Comparison of ENCODE assay signal across 23 cellular contexts in genomic region chr7:124652237-124652636, GRCh38.
DNase-seq lines count a peak whose midpoint lies in the region; ATAC-seq and TF ChIP-seq lines count a peak whose summit lies in the region.
"Had no signal": no experiment of that assay in that cellular context is flagged by ENCODE, and none has a peak within 500 bp of the region (broad histone marks: within the 10 kb centered on the region; RNA-seq: fewer than 3 reads in every experiment).

No MANE protein-coding gene starts in this region.

- no peak for TF ChIP-seq CTCF in astrocyte of the spinal cord (IDR thresholded peaks at IDR 0.05; ENCODE audit: low read depth, low read length)

- DNase-seq in AG08395 (ENCODE audit: low spot score): peak; percentile 61
- DNase-seq in HS-5 (ENCODE audit: low read depth): peak; percentile 4
- DNase-seq in astrocyte of the spinal cord (ENCODE audit: low read depth, low spot score): peak; percentile 37
- peak; percentile 3 for DNase-seq in glomerular visceral epithelial cell (ENCODE audit: extremely low spot score)
- no peak for DNase-seq in effector CD8-positive, alpha-beta T cell (lab: John Stamatoyannopoulos, UW)
- DNase-seq in NAMALWA (ENCODE audit: low spot score): no peak
- no peak for DNase-seq in activated CD8-positive, alpha-beta memory T cell treated with anti-CD3 and anti-CD28 coated beads for 24 hours
- DNase-seq: activated CD4-positive, alpha-beta T cell treated with anti-CD3 and anti-CD28 coated beads for 4 hours; activated gamma-delta T cell treated with Interleukin-2 at 50 U/mL for 16 hours; activated naive CD8-positive, alpha-beta T cell treated with anti-CD3 and anti-CD28 coated beads, Interleukin-2, amount 50 U/mL, for 24 hours; activated T-cell treated with anti-CD3 and anti-CD28 coated beads, Interleukin-2, amount 50 U/mL, for 24 hours; C1 segment of cervical spinal cord; cortex of kidney; GM23248; KG1; left ventricle myocardium inferior; natural killer cell; NCI-H526 treated with DMSO at 0.1 percent for 48 hours; small intestine; stimulated activated CD4-positive, alpha-beta T cell treated with anti-CD3 and anti-CD28 coated beads, Interleukin-2, amount 100 ng/mL, for 24 hours; T-helper 2 cell had no signal

- ATAC-seq in GM19324 (IDR thresholded peaks at IDR 0.05; ENCODE audit: low FRiP score, unreplicated experiment): no peak
- ATAC-seq: activated naive CD8-positive, alpha-beta T cell treated with anti-CD3 and anti-CD28 coated beads, Interleukin-2, amount 50 U/mL, for 24 hours; natural killer cell; SK-N-SH treated with all-trans-retinoic acid at 6 μM for 48 hours had no signal

- H3K4me3 ChIP-seq in astrocyte of the spinal cord (ENCODE audit: low read depth, low read length): no peak overlapping the region
- H3K4me3 ChIP-seq: GM23248, left ventricle myocardium inferior had no signal

- in situ Hi-C loops in astrocyte of the spinal cord (cut with HindIII; ENCODE audit: low sequenced_read_pairs): no loop called here

Comparison
In these comparisons a context has a peak if more than half of its experiments do, and no peak if none do; other contexts are left out.
1. DNase-seq: peak in AG08395 (single experiment), HS-5 (single experiment), astrocyte of the spinal cord (single experiment) and glomerular visceral epithelial cell (single experiment); none in effector CD8-positive, alpha-beta T cell (single experiment), NAMALWA (single experiment) and activated CD8-positive, alpha-beta memory T cell treated with anti-CD3 and anti-CD28 coated beads for 24 hours (single experiment).